1 cellular context compared by ENCODE assay signal in the genomic region with DNA sequence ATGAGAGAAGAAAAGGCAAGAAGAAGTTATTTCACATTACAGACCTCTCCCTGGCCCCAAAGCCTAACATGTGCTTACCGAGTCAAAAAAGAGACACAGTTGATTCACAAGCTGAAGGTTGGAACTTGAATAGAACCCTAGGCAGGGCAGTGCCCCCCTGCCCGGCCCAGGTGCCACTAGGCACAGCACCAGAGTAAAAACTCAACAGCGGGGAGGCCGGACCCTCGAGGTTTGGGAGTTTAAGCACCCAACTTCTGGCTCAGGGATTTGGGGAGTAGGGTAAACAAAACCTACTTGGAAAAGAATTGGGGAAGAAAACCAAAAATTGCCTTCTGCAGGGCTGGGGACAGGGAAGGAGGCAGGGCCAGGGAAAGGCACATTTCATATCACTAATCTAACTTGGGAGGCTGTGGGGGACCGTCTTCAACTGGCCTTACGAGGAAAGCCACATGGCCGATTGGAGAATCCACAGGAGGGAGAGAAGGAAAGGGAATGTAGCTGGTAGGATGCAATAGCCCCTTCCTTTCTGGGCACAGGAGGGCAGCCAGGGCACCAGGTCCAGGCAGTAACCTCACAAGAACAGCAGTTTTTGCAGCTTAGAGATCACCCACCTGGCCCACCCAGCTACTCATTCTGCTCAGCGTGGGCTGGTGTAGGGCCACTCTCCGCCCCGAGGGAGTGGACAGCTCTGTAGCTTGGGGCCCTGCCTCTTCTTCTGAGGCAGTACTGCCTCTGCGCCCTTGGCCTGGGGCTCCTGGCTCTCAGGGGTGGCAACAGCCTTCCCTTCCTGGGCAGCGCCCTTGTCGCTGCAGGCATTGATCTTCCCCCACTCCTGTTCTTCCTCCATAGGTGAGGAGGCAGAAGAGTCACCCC.
TF ChIP-seq lines count a peak whose summit lies in the region.

No MANE protein-coding gene starts in this region.

TF ChIP-seq in GM23338, 12 proteins besides CTCF, POLR2A, EP300 and RAD21:
- TF ChIP-seq ZNF462 (CRISPR knock-in tag; IDR thresholded peaks at IDR 0.05) = no peak
- TF ChIP-seq ZNF331 (CRISPR knock-in tag; IDR thresholded peaks at IDR 0.05; ENCODE audit: low read depth) = no peak
- TF ChIP-seq CREB1 (CRISPR knock-in tag; IDR thresholded peaks at IDR 0.05; ENCODE audit: low read depth) = no peak
- no peak for TF ChIP-seq POLR2AphosphoS5 (IDR thresholded peaks at IDR 0.05; ENCODE audit: low read depth)
- TF ChIP-seq, protein P1, sequence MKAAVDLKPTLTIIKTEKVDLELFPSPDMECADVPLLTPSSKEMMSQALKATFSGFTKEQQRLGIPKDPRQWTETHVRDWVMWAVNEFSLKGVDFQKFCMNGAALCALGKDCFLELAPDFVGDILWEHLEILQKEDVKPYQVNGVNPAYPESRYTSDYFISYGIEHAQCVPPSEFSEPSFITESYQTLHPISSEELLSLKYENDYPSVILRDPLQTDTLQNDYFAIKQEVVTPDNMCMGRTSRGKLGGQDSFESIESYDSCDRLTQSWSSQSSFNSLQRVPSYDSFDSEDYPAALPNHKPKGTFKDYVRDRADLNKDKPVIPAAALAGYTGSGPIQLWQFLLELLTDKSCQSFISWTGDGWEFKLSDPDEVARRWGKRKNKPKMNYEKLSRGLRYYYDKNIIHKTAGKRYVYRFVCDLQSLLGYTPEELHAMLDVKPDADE (IDR thresholded peaks at IDR 0.05) = no peak
